11 cellular contexts compared by ENCODE assay signal in genomic region chr10:2619472-2619871, GRCh38.
DNase-seq lines count a peak whose midpoint lies in the region; ATAC-seq and TF ChIP-seq lines count a peak whose summit lies in the region.
"Had no signal": no experiment of that assay in that cellular context is flagged by ENCODE, and none has a peak within 500 bp of the region (broad histone marks: within the 10 kb centered on the region; RNA-seq: fewer than 3 reads in every experiment).

No MANE protein-coding gene starts in this region.

- H3K4me3 Mint-ChIP-seq in osteocyte (ENCODE audit: unreplicated experiment): no peak overlapping the region
- H3K4me3 Mint-ChIP-seq: B cell had no signal

- no peaks in the 10 kb centered on the region for H3K79me2 ChIP-seq in SU-DHL-6 (ENCODE audit: insufficient read depth, low read length)

- H3K4me1 Mint-ChIP-seq in osteocyte (ENCODE audit: unreplicated experiment): no peaks in the 10 kb centered on the region
- H3K4me1 Mint-ChIP-seq: B cell had no signal

- H3K27me3 ChIP-seq in SU-DHL-6 (ENCODE audit: low read length): no peaks in the 10 kb centered on the region
- H3K27me3 ChIP-seq: colonic mucosa had no signal

- H3K27ac ChIP-seq in SU-DHL-6 (ENCODE audit: low read depth, low read length): no peak overlapping the region
- H3K27ac ChIP-seq: colonic mucosa had no signal

- H2AFZ ChIP-seq in SU-DHL-6 (ENCODE audit: low read depth, low read length, severe bottlenecking): no peak overlapping the region

- no peak overlapping the region for H3K9ac ChIP-seq in SU-DHL-6 (ENCODE audit: low read length)

- no peaks in the 10 kb centered on the region for H3K9me3 Mint-ChIP-seq in osteocyte (ENCODE audit: unreplicated experiment)

- H3K4me2 ChIP-seq in SU-DHL-6 (ENCODE audit: low read depth, low read length, poor library complexity, severe bottlenecking): no peak overlapping the region

- no peak overlapping the region for H3K4me3 ChIP-seq in SU-DHL-6 (ENCODE audit: insufficient read depth, low read length, poor library complexity, severe bottlenecking)
- H3K4me3 ChIP-seq: colonic mucosa had no signal

- peaks cover 28% of the 10 kb centered on the region for H3K27me3 Mint-ChIP-seq in osteocyte (ENCODE audit: unreplicated experiment)

- no peaks in the 10 kb centered on the region for H3K36me3 ChIP-seq in SU-DHL-6 (ENCODE audit: low read length)
- H3K36me3 ChIP-seq: colonic mucosa had no signal

- no peaks in the 10 kb centered on the region for H3K9me3 ChIP-seq in SU-DHL-6 (ENCODE audit: insufficient read depth, low read length)
- H3K9me3 ChIP-seq: colonic mucosa had no signal

- no peak for ATAC-seq in HG03354 (IDR thresholded peaks at IDR 0.05; ENCODE audit: poor library complexity, severe bottlenecking, unreplicated experiment)

- no peaks in the 10 kb centered on the region for H3K9me2 ChIP-seq in SU-DHL-6 (replicated peaks; ENCODE audit: insufficient read depth, low read length)

- no peaks in the 10 kb centered on the region for H4K20me1 ChIP-seq in SU-DHL-6 (ENCODE audit: low read depth, low read length)

- no peaks in the 10 kb centered on the region for H3K36me3 Mint-ChIP-seq in osteocyte (ENCODE audit: unreplicated experiment)

- H3K27ac Mint-ChIP-seq in osteocyte (ENCODE audit: unreplicated experiment): no peak overlapping the region
- H3K27ac Mint-ChIP-seq: B cell had no signal

- DNase-seq in SHP77 (lab: John Stamatoyannopoulos, UW): peak; percentile 1 to 10
- no peak for DNase-seq in SHP77 treated with DMSO at 0.1 percent for 48 hours (lab: John Stamatoyannopoulos, UW)
- DNase-seq in NCI-H1436 (lab: John Stamatoyannopoulos, UW): peak; percentile 79
- DNase-seq in osteocyte (ENCODE audit: extremely low spot score, unreplicated experiment): no peak
- DNase-seq in central memory CD4-positive, alpha-beta T cell: no peak
- DNase-seq in COLO829 (ENCODE audit: low spot score): no peak
- DNase-seq: activated CD4-positive, CD25-positive, alpha-beta regulatory T cell treated with anti-CD3 and anti-CD28 coated beads, Interleukin-2, amount 50 U/mL, for 72 hours; colonic mucosa had no signal

- TF ChIP-seq CTCF in SU-DHL-6 (IDR thresholded peaks at IDR 0.05; ENCODE audit: insufficient read depth, low read length, poor library complexity, severe bottlenecking): peak; percentile 23
- peak; percentile 65 for TF ChIP-seq CTCF in osteocyte (IDR thresholded peaks at IDR 0.05)

- H3F3A ChIP-seq in SU-DHL-6 (ENCODE audit: insufficient read depth): no peaks in the 10 kb centered on the region

Comparison
In these comparisons a context has a peak if more than half of its experiments do, and no peak if none do; other contexts are left out.
1. DNase-seq: peak in SHP77 (2 of 2) and NCI-H1436 (single experiment); none in SHP77 treated with DMSO at 0.1 percent for 48 hours (single experiment), osteocyte (single experiment), central memory CD4-positive, alpha-beta T cell (single experiment) and COLO829 (single experiment).